ENCODE assay signal across 19 cellular contexts in genomic region chr9:13118294-13118693, GRCh38.
"Had no signal": no experiment of that assay in that cellular context is flagged by ENCODE, and none has a peak within 500 bp of the region (broad histone marks: within the 10 kb centered on the region; RNA-seq: fewer than 3 reads in every experiment).

No MANE protein-coding gene starts in this region.

- FAIRE-seq: endometrium, kidney had no signal

- ATAC-seq: activated naive CD8-positive, alpha-beta T cell treated with anti-CD3 and anti-CD28 coated beads, Interleukin-2, amount 50 U/mL, for 24 hours; activated T-cell treated with anti-CD3 and anti-CD28 coated beads, Interleukin-2, amount 50 U/mL, for 4 hours; left lung; stimulated activated naive B cell treated with anti-CD40 and anti-IgM and Interleukin-4, amounts not matched to agents 10 μg/mL and 1 μg/mL and 100 μg/mL, for 72 hours; upper lobe of right lung had no signal

- H3K27ac ChIP-seq: coronary artery, left lung, thoracic aorta, upper lobe of right lung had no signal

- H3K4me1 ChIP-seq: left lung, upper lobe of right lung had no signal

- H3K4me3 ChIP-seq: coronary artery, left lung, thoracic aorta, upper lobe of right lung had no signal

- DNase-seq: activated CD4-positive, alpha-beta T cell treated with anti-CD3 and anti-CD28 coated beads, Interleukin-2, amount 50 U/mL, for 1 hour; activated CD4-positive, CD25-positive, alpha-beta regulatory T cell treated with anti-CD3 and anti-CD28 coated beads, Interleukin-2, amount 50 U/mL, for 72 hours; activated CD8-positive, alpha-beta memory T cell treated with anti-CD3 and anti-CD28 coated beads, Interleukin-2, amount 50 U/mL, for 4 hours; activated naive CD4-positive, alpha-beta T cell treated with anti-CD3 and anti-CD28 coated beads, Interleukin-2, amount 10 ng/mL, durations not matched to agents 7 days and 5 days; activated naive CD8-positive, alpha-beta T cell treated with anti-CD3 and anti-CD28 coated beads, Interleukin-2, amount 50 U/mL, for 24 hours; activated T-cell treated with anti-CD3 and anti-CD28 coated beads, Interleukin-2, amount 50 U/mL, for 4 hours; anterior cingulate cortex; erythroblast; foreskin melanocyte; glutamatergic neuron; hippocampal formation; kidney; left lung; mammary epithelial cell; stimulated activated naive B cell treated with anti-CD40 and anti-IgM and Interleukin-4, amounts not matched to agents 10 μg/mL and 1 μg/mL and 100 μg/mL, for 72 hours; upper lobe of right lung had no signal

- H3K9me3 ChIP-seq: left lung, thoracic aorta, upper lobe of right lung had no signal

- H3K27me3 ChIP-seq: left lung, upper lobe of right lung had no signal
